ENCODE assay signal across 1 cellular context in the genomic region with DNA sequence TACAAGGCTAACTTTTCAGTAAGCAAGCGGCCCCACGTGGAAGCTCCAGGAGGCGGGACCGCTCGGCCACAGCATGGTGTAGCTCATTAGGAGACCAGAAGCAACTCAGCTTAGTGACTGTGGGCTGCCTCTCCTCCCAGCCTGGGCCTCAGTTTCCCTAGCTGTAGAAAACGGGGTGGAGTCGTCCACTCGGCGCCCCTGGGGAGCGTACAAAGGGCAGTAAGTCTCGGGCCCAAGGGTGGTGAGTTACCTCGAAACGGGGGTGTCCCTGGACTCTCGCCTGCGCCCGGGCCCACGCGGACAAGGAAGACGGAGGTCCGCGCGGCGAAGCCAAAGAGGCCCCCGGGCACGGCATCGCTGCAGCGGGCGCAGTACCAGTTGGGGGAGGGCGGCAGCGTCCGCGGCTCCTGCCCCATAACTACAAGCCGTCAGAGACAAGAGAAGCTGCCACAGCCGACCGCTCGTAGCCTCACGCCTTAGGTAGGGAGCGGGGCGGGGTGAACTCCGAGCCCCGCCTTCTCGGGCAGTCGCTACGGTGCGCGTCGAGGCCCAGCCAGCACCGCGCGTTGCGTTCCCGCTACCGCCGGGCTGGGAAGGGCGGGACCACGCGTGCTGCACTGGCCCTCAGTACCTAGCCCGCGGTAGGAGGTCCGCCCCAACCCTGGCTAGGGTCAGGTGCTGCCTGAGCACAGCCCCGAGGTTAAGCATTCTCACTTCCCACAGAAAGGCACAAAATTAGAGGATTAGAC.
TF ChIP-seq lines count a peak whose summit lies in the region.

Gene GEMIN5, minus strand, starts transcription at position 494 of the 749 bp plus-strand sequence. Its CDS starts 78 bp downstream, at position 416.

TF ChIP-seq in HepG2, 621 proteins besides CTCF, POLR2A, EP300 and RAD21 (continued from another document and continues in another):
- TF ChIP-seq TAF15 (IDR thresholded peaks at IDR 0.05; ENCODE audit: low read depth, low read length, poor library complexity, severe bottlenecking) (no peak), FOSL1 (CRISPR knock-in tag; IDR thresholded peaks at IDR 0.05; ENCODE audit: borderline replicate concordance) (no peak), MYC (CRISPR knock-in tag; IDR thresholded peaks at IDR 0.05; ENCODE audit: borderline replicate concordance) (peak; percentile 94), SETDB1 (CRISPR knock-in tag; IDR thresholded peaks at IDR 0.05; ENCODE audit: borderline replicate concordance) (no peak), JARID2 (CRISPR knock-in tag; IDR thresholded peaks at IDR 0.05; ENCODE audit: insufficient replicate concordance) (peak; percentile 47), PRMT3 (CRISPR knock-in tag; IDR thresholded peaks at IDR 0.05; ENCODE audit: borderline replicate concordance, low read depth) (no peak), KDM5A (IDR thresholded peaks at IDR 0.05; ENCODE audit: borderline replicate concordance, low read length) (peak; percentile 86), ZNF7 (CRISPR knock-in tag; IDR thresholded peaks at IDR 0.05) (0 out of 2 replicates have a peak, but pooled peaks have one; percentile 4), FOXJ3 (CRISPR knock-in tag; IDR thresholded peaks at IDR 0.05; ENCODE audit: borderline replicate concordance) (peak; percentile 17; the same call in 1 of the 2 replicates), ZNF275 (CRISPR knock-in tag; IDR thresholded peaks at IDR 0.05; ENCODE audit: borderline replicate concordance) (no peak), KDM3A (CRISPR knock-in tag; IDR thresholded peaks at IDR 0.05; ENCODE audit: low read depth) (no peak; the same call in none of the 2 replicates), NR2C2 (CRISPR knock-in tag; IDR thresholded peaks at IDR 0.05; ENCODE audit: borderline replicate concordance) (peak; percentile 77), CBX1 (IDR thresholded peaks at IDR 0.05; ENCODE audit: low read depth) (peak; percentile 80), GPN1 (CRISPR knock-in tag; IDR thresholded peaks at IDR 0.05; ENCODE audit: borderline replicate concordance) (no peak), CHD2 (IDR thresholded peaks at IDR 0.05; ENCODE audit: low read depth, low read length) (no peak), ZNF274 (CRISPR knock-in tag; IDR thresholded peaks at IDR 0.05) (peak; percentile 85), ONECUT2 (CRISPR knock-in tag; IDR thresholded peaks at IDR 0.05) (peak; percentile 6; the same call in 1 of the 2 replicates), ZNF629 (CRISPR knock-in tag; conservative IDR thresholded peaks at IDR 0.05) (no peak), SCMH1 (CRISPR knock-in tag; IDR thresholded peaks at IDR 0.05; ENCODE audit: borderline replicate concordance) (no peak), ZNF75D (CRISPR knock-in tag; IDR thresholded peaks at IDR 0.05; ENCODE audit: borderline replicate concordance) (no peak), ZNF644 (CRISPR knock-in tag; IDR thresholded peaks at IDR 0.05; ENCODE audit: low read depth) (no peak), NKX3-1 (CRISPR knock-in tag; IDR thresholded peaks at IDR 0.05) (no peak), SPEN (CRISPR knock-in tag; IDR thresholded peaks at IDR 0.05; ENCODE audit: low read depth) (peak; percentile 96), ZMAT3 (CRISPR knock-in tag; conservative IDR thresholded peaks at IDR 0.05) (no peak; the same call in 1 of the 2 replicates), RFX5 (IDR thresholded peaks at IDR 0.05; ENCODE audit: low read depth, low read length) (no peak), SMYD3 (CRISPR knock-in tag; IDR thresholded peaks at IDR 0.05) (no peak), SNRNP70 (IDR thresholded peaks at IDR 0.05; ENCODE audit: low read depth, low read length) (no peak), GFI1 (CRISPR knock-in tag; IDR thresholded peaks at IDR 0.05; ENCODE audit: borderline replicate concordance) (peak; percentile 66; the same call in 1 of the 2 replicates), HOXA3 (CRISPR knock-in tag; IDR thresholded peaks at IDR 0.05) (peak; percentile 95), SMARCC2 (IDR thresholded peaks at IDR 0.05) (no peak), PLRG1 (conservative IDR thresholded peaks at IDR 0.05) (no peak), GTF2F1 (IDR thresholded peaks at IDR 0.05; ENCODE audit: low read length) (no peak), ETS1 (CRISPR knock-in tag; IDR thresholded peaks at IDR 0.05) (0 out of 2 replicates have a peak, but pooled peaks have one; percentile 55), U2AF1 (optimal IDR thresholded peaks at IDR 0.05; ENCODE audit: low read depth, low read length) (no peak), NR1H2 (CRISPR knock-in tag; IDR thresholded peaks at IDR 0.05; ENCODE audit: borderline replicate concordance, low read depth) (peak; percentile 47; the same call in 1 of the 2 replicates), ZNF367 (CRISPR knock-in tag; IDR thresholded peaks at IDR 0.05; ENCODE audit: borderline replicate concordance) (no peak), REPIN1 (CRISPR knock-in tag; IDR thresholded peaks at IDR 0.05; ENCODE audit: borderline replicate concordance, low read depth) (peak; percentile 38; the same call in 1 of the 2 replicates), CCDC6 (CRISPR knock-in tag; IDR thresholded peaks at IDR 0.05) (peak; percentile 35; the same call in 1 of the 2 replicates)
- TF ChIP-seq, protein P1, sequence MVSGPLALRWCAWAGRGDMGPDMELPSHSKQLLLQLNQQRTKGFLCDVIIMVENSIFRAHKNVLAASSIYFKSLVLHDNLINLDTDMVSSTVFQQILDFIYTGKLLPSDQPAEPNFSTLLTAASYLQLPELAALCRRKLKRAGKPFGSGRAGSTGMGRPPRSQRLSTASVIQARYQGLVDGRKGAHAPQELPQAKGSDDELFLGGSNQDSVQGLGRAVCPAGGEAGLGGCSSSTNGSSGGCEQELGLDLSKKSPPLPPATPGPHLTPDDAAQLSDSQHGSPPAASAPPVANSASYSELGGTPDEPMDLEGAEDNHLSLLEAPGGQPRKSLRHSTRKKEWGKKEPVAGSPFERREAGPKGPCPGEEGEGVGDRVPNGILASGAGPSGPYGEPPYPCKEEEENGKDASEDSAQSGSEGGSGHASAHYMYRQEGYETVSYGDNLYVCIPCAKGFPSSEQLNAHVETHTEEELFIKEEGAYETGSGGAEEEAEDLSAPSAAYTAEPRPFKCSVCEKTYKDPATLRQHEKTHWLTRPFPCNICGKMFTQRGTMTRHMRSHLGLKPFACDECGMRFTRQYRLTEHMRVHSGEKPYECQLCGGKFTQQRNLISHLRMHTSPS (CRISPR knock-in tag; IDR thresholded peaks at IDR 0.05; ENCODE audit: low read depth): no peak
- TF ChIP-seq, protein P2, sequence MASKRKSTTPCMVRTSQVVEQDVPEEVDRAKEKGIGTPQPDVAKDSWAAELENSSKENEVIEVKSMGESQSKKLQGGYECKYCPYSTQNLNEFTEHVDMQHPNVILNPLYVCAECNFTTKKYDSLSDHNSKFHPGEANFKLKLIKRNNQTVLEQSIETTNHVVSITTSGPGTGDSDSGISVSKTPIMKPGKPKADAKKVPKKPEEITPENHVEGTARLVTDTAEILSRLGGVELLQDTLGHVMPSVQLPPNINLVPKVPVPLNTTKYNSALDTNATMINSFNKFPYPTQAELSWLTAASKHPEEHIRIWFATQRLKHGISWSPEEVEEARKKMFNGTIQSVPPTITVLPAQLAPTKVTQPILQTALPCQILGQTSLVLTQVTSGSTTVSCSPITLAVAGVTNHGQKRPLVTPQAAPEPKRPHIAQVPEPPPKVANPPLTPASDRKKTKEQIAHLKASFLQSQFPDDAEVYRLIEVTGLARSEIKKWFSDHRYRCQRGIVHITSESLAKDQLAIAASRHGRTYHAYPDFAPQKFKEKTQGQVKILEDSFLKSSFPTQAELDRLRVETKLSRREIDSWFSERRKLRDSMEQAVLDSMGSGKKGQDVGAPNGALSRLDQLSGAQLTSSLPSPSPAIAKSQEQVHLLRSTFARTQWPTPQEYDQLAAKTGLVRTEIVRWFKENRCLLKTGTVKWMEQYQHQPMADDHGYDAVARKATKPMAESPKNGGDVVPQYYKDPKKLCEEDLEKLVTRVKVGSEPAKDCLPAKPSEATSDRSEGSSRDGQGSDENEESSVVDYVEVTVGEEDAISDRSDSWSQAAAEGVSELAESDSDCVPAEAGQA (IDR thresholded peaks at IDR 0.05; ENCODE audit: low read depth): peak; percentile 24; the same call in 1 of the 2 replicates
- TF ChIP-seq, protein P2 (CRISPR knock-in tag; IDR thresholded peaks at IDR 0.05; ENCODE audit: borderline replicate concordance): peak; percentile 58; the same call in 1 of the 2 replicates
- TF ChIP-seq, protein P3, sequence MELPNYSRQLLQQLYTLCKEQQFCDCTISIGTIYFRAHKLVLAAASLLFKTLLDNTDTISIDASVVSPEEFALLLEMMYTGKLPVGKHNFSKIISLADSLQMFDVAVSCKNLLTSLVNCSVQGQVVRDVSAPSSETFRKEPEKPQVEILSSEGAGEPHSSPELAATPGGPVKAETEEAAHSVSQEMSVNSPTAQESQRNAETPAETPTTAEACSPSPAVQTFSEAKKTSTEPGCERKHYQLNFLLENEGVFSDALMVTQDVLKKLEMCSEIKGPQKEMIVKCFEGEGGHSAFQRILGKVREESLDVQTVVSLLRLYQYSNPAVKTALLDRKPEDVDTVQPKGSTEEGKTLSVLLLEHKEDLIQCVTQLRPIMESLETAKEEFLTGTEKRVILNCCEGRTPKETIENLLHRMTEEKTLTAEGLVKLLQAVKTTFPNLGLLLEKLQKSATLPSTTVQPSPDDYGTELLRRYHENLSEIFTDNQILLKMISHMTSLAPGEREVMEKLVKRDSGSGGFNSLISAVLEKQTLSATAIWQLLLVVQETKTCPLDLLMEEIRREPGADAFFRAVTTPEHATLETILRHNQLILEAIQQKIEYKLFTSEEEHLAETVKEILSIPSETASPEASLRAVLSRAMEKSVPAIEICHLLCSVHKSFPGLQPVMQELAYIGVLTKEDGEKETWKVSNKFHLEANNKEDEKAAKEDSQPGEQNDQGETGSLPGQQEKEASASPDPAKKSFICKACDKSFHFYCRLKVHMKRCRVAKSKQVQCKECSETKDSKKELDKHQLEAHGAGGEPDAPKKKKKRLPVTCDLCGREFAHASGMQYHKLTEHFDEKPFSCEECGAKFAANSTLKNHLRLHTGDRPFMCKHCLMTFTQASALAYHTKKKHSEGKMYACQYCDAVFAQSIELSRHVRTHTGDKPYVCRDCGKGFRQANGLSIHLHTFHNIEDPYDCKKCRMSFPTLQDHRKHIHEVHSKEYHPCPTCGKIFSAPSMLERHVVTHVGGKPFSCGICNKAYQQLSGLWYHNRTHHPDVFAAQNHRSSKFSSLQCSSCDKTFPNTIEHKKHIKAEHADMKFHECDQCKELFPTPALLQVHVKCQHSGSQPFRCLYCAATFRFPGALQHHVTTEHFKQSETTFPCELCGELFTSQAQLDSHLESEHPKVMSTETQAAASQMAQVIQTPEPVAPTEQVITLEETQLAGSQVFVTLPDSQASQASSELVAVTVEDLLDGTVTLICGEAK (IDR thresholded peaks at IDR 0.05): no peak
- TF ChIP-seq, protein P3 (CRISPR knock-in tag; IDR thresholded peaks at IDR 0.05): peak; percentile 76
